9 cellular contexts compared by ENCODE assay signal in the genomic region with DNA sequence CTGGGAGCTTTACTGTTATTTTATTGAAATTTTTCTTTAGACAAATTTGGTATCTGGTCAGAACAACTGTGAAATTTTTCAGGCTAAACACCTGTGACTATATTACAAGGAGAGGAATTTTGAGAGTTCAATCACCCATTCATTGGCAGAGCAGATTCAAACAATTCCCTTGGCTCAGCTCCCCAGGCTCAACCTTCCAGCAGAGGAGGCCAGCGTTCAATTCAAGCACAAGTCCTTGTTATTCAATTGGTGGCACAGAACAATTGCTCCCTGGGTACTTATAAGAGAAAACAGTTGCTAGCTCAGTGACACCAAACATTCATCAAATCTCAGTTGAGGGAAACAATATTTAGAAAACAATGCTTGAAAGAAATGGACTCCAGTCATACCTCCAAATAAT.
DNase-seq lines count a peak whose midpoint lies in the region; ATAC-seq and TF ChIP-seq lines count a peak whose summit lies in the region.
"Had no signal": no experiment of that assay in that cellular context is flagged by ENCODE, and none has a peak within 500 bp of the region (broad histone marks: within the 10 kb centered on the region; RNA-seq: fewer than 3 reads in every experiment).

No MANE protein-coding gene starts in this region.

- H3K9me3 Mint-ChIP-seq in CD8-positive, alpha-beta memory T cell, result no peaks in the 10 kb centered on the region

- H3K27ac ChIP-seq in hepatocyte, result no peak overlapping the region
- H3K27ac ChIP-seq in CD8-positive, alpha-beta memory T cell (ENCODE audit: low read depth, low read length), result no peak overlapping the region

- no peaks in the 10 kb centered on the region for H3K9me2 ChIP-seq in hepatocyte (replicated peaks; ENCODE audit: insufficient read depth)

- no peaks in the 10 kb centered on the region for H4K20me1 ChIP-seq in hepatocyte (ENCODE audit: insufficient read depth, poor library complexity, severe bottlenecking)

- WGBS in hepatocyte (ENCODE audit: low lambda C conversion rate, missing lambda C conversion rate), result 54% methylated on average over 1 of the region's 1 CpG

- no peak overlapping the region for H3K4me2 ChIP-seq in hepatocyte

- DNase-seq in AG20443 (ENCODE audit: low spot score), result peak; percentile 20
- peak; percentile 28 for DNase-seq in H7
- DNase-seq in SK-MEL-5 (ENCODE audit: low read depth, low spot score), result peak; percentile 60
- DNase-seq in hepatocyte (ENCODE audit: low spot score), result no peak
- DNase-seq in activated T-cell treated with anti-CD3 and anti-CD28 coated beads for 4 hours, result no peak
- DNase-seq in CD8-positive, alpha-beta memory T cell, result no peak

- ATAC-seq in HG03565 (IDR thresholded peaks at IDR 0.05; ENCODE audit: unreplicated experiment) (no peak), HG03469 (IDR thresholded peaks at IDR 0.05; ENCODE audit: unreplicated experiment) (no peak)

- H3K4me1 ChIP-seq in hepatocyte (ENCODE audit: insufficient read depth), result no peaks in the 10 kb centered on the region
- peaks cover 9% of the 10 kb centered on the region for H3K4me1 ChIP-seq in CD8-positive, alpha-beta memory T cell (ENCODE audit: insufficient read depth, low read length)

- H2AFZ ChIP-seq in hepatocyte, result no peak overlapping the region

- H3K27me3 ChIP-seq in H7 (ENCODE audit: control insufficient read depth, insufficient read depth, low read length), result no peaks in the 10 kb centered on the region
- no peaks in the 10 kb centered on the region for H3K27me3 ChIP-seq in hepatocyte
- no peaks in the 10 kb centered on the region for H3K27me3 ChIP-seq in CD8-positive, alpha-beta memory T cell (ENCODE audit: insufficient read depth, low read length, poor library complexity, severe bottlenecking)

- no peak overlapping the region for H3K4me3 Mint-ChIP-seq in CD8-positive, alpha-beta memory T cell
- H3K4me3 Mint-ChIP-seq: mesothelial cell of epicardium had no signal

- H3K4me3 ChIP-seq in H7 (ENCODE audit: insufficient read depth, low read depth, low read length), result no peak overlapping the region
- no peak overlapping the region for H3K4me3 ChIP-seq in hepatocyte
- H3K4me3 ChIP-seq in CD8-positive, alpha-beta memory T cell (ENCODE audit: low read length), result no peak overlapping the region

- no peaks in the 10 kb centered on the region for H3K79me2 ChIP-seq in hepatocyte

- H3K4me1 Mint-ChIP-seq in CD8-positive, alpha-beta memory T cell, result peaks cover 16 to 27% (median 20%) of the 10 kb centered on the region in 3 donors
- H3K4me1 Mint-ChIP-seq: mesothelial cell of epicardium had no signal

- H3K27ac Mint-ChIP-seq in CD8-positive, alpha-beta memory T cell, result peak overlapping the region in 1 of 8 donors; percentile 3
- H3K27ac Mint-ChIP-seq: mesothelial cell of epicardium had no signal

- POLR2A ChIA-PET in CD8-positive, alpha-beta memory T cell (lab: Charles Lee), result no interaction called here

- H3K27me3 Mint-ChIP-seq in CD8-positive, alpha-beta memory T cell, result no peaks in the 10 kb centered on the region

- CTCF ChIA-PET in CD8-positive, alpha-beta memory T cell (lab: Charles Lee), result interaction anchor here (1.2 kb wide), 1 partner anchor 287 kb away, joined by 3 read pairs; no protein-coding TSS in a partner anchor

- no peaks in the 10 kb centered on the region for H3K9me3 ChIP-seq in hepatocyte (ENCODE audit: low read depth)
- no peaks in the 10 kb centered on the region for H3K9me3 ChIP-seq in CD8-positive, alpha-beta memory T cell (ENCODE audit: low read length)

- H3K36me3 ChIP-seq in H7 (replicated peaks; ENCODE audit: control insufficient read depth, insufficient read depth, low read length), result no peaks in the 10 kb centered on the region
- no peaks in the 10 kb centered on the region for H3K36me3 ChIP-seq in hepatocyte (replicated peaks; ENCODE audit: insufficient read depth, low read depth)
- peaks cover 3% of the 10 kb centered on the region for H3K36me3 ChIP-seq in CD8-positive, alpha-beta memory T cell (ENCODE audit: insufficient read depth, low read length)

- peaks cover 0 to 18% (median 12%) of the 10 kb centered on the region in 3 donors for H3K36me3 Mint-ChIP-seq in CD8-positive, alpha-beta memory T cell

- in situ Hi-C loops in SK-MEL-5 (cut with HindIII; ENCODE audit: low pct_unique_long_range_greater_than_20kb, low sequenced_read_pairs), result no loop called here

- TF ChIP-seq CTCF in hepatocyte (IDR thresholded peaks at IDR 0.05; ENCODE audit: poor library complexity), result peak; percentile 22

Comparison
In these comparisons a context has a peak if more than half of its experiments do, and no peak if none do; other contexts are left out.
1. DNase-seq: peak in AG20443 (single experiment), H7 (single experiment) and SK-MEL-5 (single experiment); none in hepatocyte (single experiment), activated T-cell treated with anti-CD3 and anti-CD28 coated beads for 4 hours (single experiment) and CD8-positive, alpha-beta memory T cell (0 of 5).